In the genomic region with DNA sequence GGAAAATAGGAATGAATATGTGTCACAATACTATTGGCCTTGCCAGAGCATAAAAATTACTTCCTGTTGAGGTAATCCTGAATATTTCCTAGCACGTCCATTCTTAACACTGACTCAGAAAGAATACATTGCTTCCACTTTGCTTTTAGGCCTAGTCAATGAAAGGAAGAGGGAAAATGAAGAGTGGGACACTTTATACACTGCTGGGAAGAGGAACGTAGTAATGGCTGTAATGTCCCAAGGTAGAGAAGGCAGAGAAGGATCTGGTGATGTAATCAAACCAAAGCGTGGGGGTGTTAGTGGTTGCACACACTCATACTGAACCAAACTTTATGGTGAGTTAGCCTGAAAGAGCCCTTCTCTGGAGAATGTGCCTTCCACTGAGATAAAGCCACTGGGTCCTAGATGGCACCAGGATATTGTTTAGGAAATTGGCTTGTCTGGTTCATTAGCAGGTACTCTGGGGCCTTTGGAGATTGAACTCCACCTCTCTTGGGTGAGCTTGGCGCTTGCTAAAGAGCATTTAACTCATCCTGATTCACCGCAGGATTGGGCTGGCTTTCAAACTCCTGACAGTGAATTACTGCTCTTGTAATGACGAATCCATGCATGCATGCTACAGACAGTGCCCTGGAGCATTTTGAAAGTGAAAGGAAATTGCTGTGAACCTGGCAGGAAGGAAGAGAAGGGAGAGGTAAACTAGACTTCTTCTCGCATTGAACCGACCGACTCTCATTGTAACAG, we compare ENCODE assay signal across 8 cellular contexts.
DNase-seq lines count a peak whose midpoint lies in the region; ATAC-seq lines count a peak whose summit lies in the region.

No MANE protein-coding gene starts in this region.

- H3K36me3 Mint-ChIP-seq in activated T-cell treated with anti-CD3 and anti-CD28 coated beads, Interleukin-2, amount 50 U/mL, for 24 hours (ENCODE audit: low read depth) = no peaks in the 10 kb centered on the region

- peaks cover 26% of the 10 kb centered on the region for H3K27me3 Mint-ChIP-seq in activated T-cell treated with anti-CD3 and anti-CD28 coated beads, Interleukin-2, amount 50 U/mL, for 24 hours

- peak overlapping the region; percentile 24 for H3K4me3 Mint-ChIP-seq in activated T-cell treated with anti-CD3 and anti-CD28 coated beads, Interleukin-2, amount 50 U/mL, for 24 hours

- H3K4me3 ChIP-seq in skeletal muscle cell (ENCODE audit: low read depth, low read length) = no peak overlapping the region

- DNase-seq in activated T-cell treated with anti-CD3 and anti-CD28 coated beads, Interleukin-2, amount 50 U/mL, for 24 hours = peak; percentile 37
- DNase-seq in activated T-cell treated with anti-CD3 and anti-CD28 coated beads for 4 hours (no peak), RPMI8226 (peak; percentile 31), epithelial cell of prostate (ENCODE audit: low read depth, low spot score) (peak; percentile 96), skeletal muscle cell (ENCODE audit: low read depth) (peak; percentile 87), NCI-H1105 (lab: John Stamatoyannopoulos, UW) (no peak), KBM-7 (no peak)

- peak overlapping the region; percentile 95 for H3K27ac ChIP-seq in epithelial cell of prostate

- no peaks in the 10 kb centered on the region for H3K9me3 Mint-ChIP-seq in activated T-cell treated with anti-CD3 and anti-CD28 coated beads, Interleukin-2, amount 50 U/mL, for 24 hours

- ATAC-seq in HG02759 (IDR thresholded peaks at IDR 0.05; ENCODE audit: unreplicated experiment) = peak; percentile 69

- H3K27ac Mint-ChIP-seq in activated T-cell treated with anti-CD3 and anti-CD28 coated beads, Interleukin-2, amount 50 U/mL, for 24 hours = peak overlapping the region; percentile 67

- H3K4me1 Mint-ChIP-seq in activated T-cell treated with anti-CD3 and anti-CD28 coated beads, Interleukin-2, amount 50 U/mL, for 24 hours (ENCODE audit: low read depth) = peaks cover 47% of the 10 kb centered on the region

- in situ Hi-C loops in KBM-7 (cut with MboI; ENCODE audit: low pct_unique_long_range_greater_than_20kb, low sequenced_read_pairs) = no loop called here

Comparison
In these comparisons a context has a peak if more than half of its experiments do, and no peak if none do; other contexts are left out.
1. DNase-seq: peak in activated T-cell treated with anti-CD3 and anti-CD28 coated beads, Interleukin-2, amount 50 U/mL, for 24 hours (single experiment), RPMI8226 (single experiment), epithelial cell of prostate (single experiment) and skeletal muscle cell (single experiment); none in activated T-cell treated with anti-CD3 and anti-CD28 coated beads for 4 hours (single experiment), NCI-H1105 (single experiment) and KBM-7 (single experiment).